8 cellular contexts compared by ENCODE assay signal in genomic region chr22:36860821-36861659, GRCh38. TPM values are rescaled to one million over a fixed set of nuclear protein-coding genes. Genes with fewer than 3 reads are reported as not detected.
DNase-seq lines count a peak whose midpoint lies in the region; ATAC-seq and TF ChIP-seq lines count a peak whose summit lies in the region.

NCF4 (plus strand) TSS chr22:36861006; CDS start chr22:36861172, 166 bp downstream.

- no peaks in the 10 kb centered on the region for H3K9me3 Mint-ChIP-seq in activated naive CD8-positive, alpha-beta T cell (ENCODE audit: low read depth)
- no peaks in the 10 kb centered on the region for H3K9me3 Mint-ChIP-seq in chondrocyte (ENCODE audit: low read depth)

- no peak within 1 kb of the TSS for H3K4me3 Mint-ChIP-seq in activated naive CD8-positive, alpha-beta T cell
- H3K4me3 Mint-ChIP-seq in chondrocyte (ENCODE audit: unreplicated experiment) = no peak within 1 kb of the TSS

- no peaks in the 10 kb centered on the region for H3K36me3 ChIP-seq in mucosa of stomach (ENCODE audit: control insufficient read depth, insufficient read depth, low read length)
- H3K36me3 ChIP-seq in HAP-1 (replicated peaks) = no peaks in the 10 kb centered on the region

- peak; percentile 70 for ATAC-seq in GM21723 (IDR thresholded peaks at IDR 0.05; ENCODE audit: unreplicated experiment)

- DNase-seq in GM13977 (ENCODE audit: low spot score) (peak; percentile 87), NAMALWA (ENCODE audit: low spot score) (peak; percentile 97), HAP-1 (ENCODE audit: low spot score in 2 of 2) (no peak), NCI-H1105 (lab: John Stamatoyannopoulos, UW) (no peak), chondrocyte (ENCODE audit: low spot score) (no peak)

- H3K27me3 Mint-ChIP-seq in activated naive CD8-positive, alpha-beta T cell = peaks cover 4% of the 10 kb centered on the region
- H3K27me3 Mint-ChIP-seq in chondrocyte (ENCODE audit: low read depth) = peaks cover 38% of the 10 kb centered on the region

- peak within 1 kb of the TSS; percentile 52 for H3K9ac ChIP-seq in mucosa of stomach (ENCODE audit: low read length)

- peaks cover 15% of the 10 kb centered on the region for H3K27me3 ChIP-seq in mucosa of stomach (ENCODE audit: control insufficient read depth, insufficient read depth, low read length)
- peaks cover 11% of the 10 kb centered on the region; the same call in 1 of the 2 replicates for H3K27me3 ChIP-seq in HAP-1 (ENCODE audit: low read depth)

- TF ChIP-seq CTCF in GM13977 (IDR thresholded peaks at IDR 0.05; ENCODE audit: extremely low read depth, insufficient read depth, missing control alignments) (no peak), chondrocyte (IDR thresholded peaks at IDR 0.05) (no peak)

- H3K9me3 ChIP-seq in mucosa of stomach (ENCODE audit: control insufficient read depth, low read length) = no peaks in the 10 kb centered on the region
- no peaks in the 10 kb centered on the region for H3K9me3 ChIP-seq in HAP-1

- H3K4me3 ChIP-seq in mucosa of stomach (ENCODE audit: low read length) (no peak within 1 kb of the TSS), HAP-1 (no peak within 1 kb of the TSS)

- no peaks in the 10 kb centered on the region for H3K36me3 Mint-ChIP-seq in activated naive CD8-positive, alpha-beta T cell
- no peaks in the 10 kb centered on the region for H3K36me3 Mint-ChIP-seq in chondrocyte (ENCODE audit: low read depth)

- H3K27ac Mint-ChIP-seq in activated naive CD8-positive, alpha-beta T cell = peak within 1 kb of the TSS; percentile 41
- H3K27ac Mint-ChIP-seq in chondrocyte (ENCODE audit: unreplicated experiment) = no peak within 1 kb of the TSS

- H3K4me1 Mint-ChIP-seq in activated naive CD8-positive, alpha-beta T cell (ENCODE audit: low read depth) = peaks cover 9% of the 10 kb centered on the region
- peaks cover 5% of the 10 kb centered on the region for H3K4me1 Mint-ChIP-seq in chondrocyte (ENCODE audit: low read depth)

- H3K4me1 ChIP-seq in mucosa of stomach (ENCODE audit: control insufficient read depth, insufficient read depth, low read length) (no peaks in the 10 kb centered on the region), HAP-1 (no peaks in the 10 kb centered on the region)

- in situ Hi-C loops in GM13977 (cut with MboI; ENCODE audit: low pct_unique_long_range_greater_than_20kb, low sequenced_read_pairs, unreplicated experiment) = no loop called here
- in situ Hi-C loops in HAP-1 (cut with MboI; ENCODE audit: low sequenced_read_pairs) = no loop called here

RNA-seq across cellular contexts. Expression of gene NCF4, which starts in this region (rescaled TPM):
- not detected in 3 replicates for total RNA-seq in chondrocyte

Comparison
In these comparisons a context has a peak if more than half of its experiments do, and no peak if none do; other contexts are left out.
1. DNase-seq: peak in GM13977 (single experiment) and NAMALWA (single experiment); none in HAP-1 (0 of 2), NCI-H1105 (single experiment) and chondrocyte (single experiment).